ENCODE assay signal across 25 cellular contexts in genomic region chr2:221385716-221386115, GRCh38.
DNase-seq lines count a peak whose midpoint lies in the region; ATAC-seq, FAIRE-seq and TF ChIP-seq lines count a peak whose summit lies in the region.
"Had no signal": no experiment of that assay in that cellular context is flagged by ENCODE, and none has a peak within 500 bp of the region (broad histone marks: within the 10 kb centered on the region; RNA-seq: fewer than 3 reads in every experiment).

No MANE protein-coding gene starts in this region.

- no peak for TF ChIP-seq CTCF in bronchial epithelial cell (IDR thresholded peaks at IDR 0.05; ENCODE audit: insufficient read depth, low read length, severe bottlenecking)

- no peaks in the 10 kb centered on the region for H3K36me3 ChIP-seq in bronchial epithelial cell (ENCODE audit: control insufficient read depth, insufficient read depth, low read length)
- H3K36me3 ChIP-seq: BE2C; BLaER1 treated with 17β-estradiol and CSF1 and Interleukin-3, amounts not matched to agents 10 nM and 100 nM had no signal

- ATAC-seq in HG03469 (IDR thresholded peaks at IDR 0.05; ENCODE audit: unreplicated experiment): no peak
- ATAC-seq: A549 had no signal

- DNase-seq in HTR-8/SVneo (ENCODE audit: insufficient read length, low spot score) (no peak), bronchial epithelial cell (ENCODE audit: low read depth) (peak; percentile 57), epithelial cell of prostate (ENCODE audit: low read depth, low spot score) (peak; percentile 1), kidney tubule cell (ENCODE audit: low spot score) (peak; percentile 8), NCI-H2171 treated with DMSO at 0.1 percent for 48 hours (lab: John Stamatoyannopoulos, UW) (no peak), DMS 273 treated with DMSO at 0.1 percent for 48 hours (lab: John Stamatoyannopoulos, UW) (no peak)
- DNase-seq: 8988T; ACHN; AML-193; BE2C; Calu3; CD4-positive, alpha-beta T cell; COR-L47; DMS79; EL; GDM1; GM23248; H7; HCEC 1CT had no signal

- H3K27me3 ChIP-seq in bronchial epithelial cell (ENCODE audit: control insufficient read depth, insufficient read depth, low read length): no peaks in the 10 kb centered on the region
- H3K27me3 ChIP-seq: BE2C; BLaER1 treated with 17β-estradiol and CSF1 and Interleukin-3, amounts not matched to agents 10 nM and 100 nM had no signal

- FAIRE-seq in HTR-8/SVneo (lab: Jason Lieb, UNC) (peak; percentile 58), bronchial epithelial cell (lab: Jason Lieb, UNC) (no peak)
- FAIRE-seq: A549, GM12878, GM19239, H1 had no signal

- no peak overlapping the region for H3K27ac ChIP-seq in epithelial cell of prostate
- H3K27ac ChIP-seq: A549; BLaER1 treated with 17β-estradiol and CSF1 and Interleukin-3, amounts not matched to agents 10 nM and 100 nM; GM23248 had no signal

- H3K4me3 ChIP-seq in bronchial epithelial cell (ENCODE audit: low read depth, low read length): no peak overlapping the region
- H3K4me3 ChIP-seq: A549; BLaER1 treated with 17β-estradiol and CSF1 and Interleukin-3, amounts not matched to agents 10 nM and 100 nM; GM12878; GM23248 had no signal

Comparison
In these comparisons a context has a peak if more than half of its experiments do, and no peak if none do; other contexts are left out.
1. DNase-seq: peak in bronchial epithelial cell (single experiment), epithelial cell of prostate (single experiment) and kidney tubule cell (single experiment); none in HTR-8/SVneo (single experiment), NCI-H2171 treated with DMSO at 0.1 percent for 48 hours (single experiment) and DMS 273 treated with DMSO at 0.1 percent for 48 hours (single experiment).